9 cellular contexts compared by ENCODE assay signal in genomic region chr16:57917489-57917888, GRCh38. TPM values are rescaled to one million over a fixed set of nuclear protein-coding genes. Genes with fewer than 3 reads are reported as not detected.
"Had no signal": no experiment of that assay in that cellular context is flagged by ENCODE, and none has a peak within 500 bp of the region (broad histone marks: within the 10 kb centered on the region; RNA-seq: fewer than 3 reads in every experiment).

No MANE protein-coding gene starts in this region.

RNA-seq across cellular contexts. Expression of gene CNGB1, which starts 53.4 kb away (rescaled TPM):
- total RNA-seq: natural killer cell, omental fat pad, osteocyte, posterior vena cava, right atrium auricular region, sciatic nerve, smooth muscle cell, spleen, vagina had no signal
- polyA plus RNA-seq: smooth muscle cell had no signal
